Comparison of ENCODE assay signal across 12 cellular contexts in the genomic region with DNA sequence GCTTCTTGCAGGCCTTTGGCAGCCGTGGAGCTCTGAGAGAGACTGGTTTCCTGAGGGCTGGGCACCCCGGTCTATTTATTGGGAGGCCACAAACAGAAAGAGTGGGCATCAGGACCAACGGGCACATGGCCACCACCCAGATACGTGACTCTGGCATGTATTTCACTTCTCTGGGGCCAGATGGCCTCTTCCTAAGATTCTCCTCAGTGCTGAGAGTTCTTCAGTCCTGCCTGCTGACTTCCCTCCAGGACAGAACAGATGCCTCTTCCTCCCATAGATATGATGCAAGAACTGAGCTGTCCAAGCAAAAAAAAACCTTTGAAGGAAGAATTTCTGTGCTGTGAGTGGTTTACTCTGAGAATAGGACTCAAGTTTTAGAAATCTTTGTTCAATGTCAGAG.
A peak's percentile ranks its signal among the peaks of the same experiment; 100 is the strongest.
DNase-seq lines count a peak whose midpoint lies in the region; FAIRE-seq and TF ChIP-seq lines count a peak whose summit lies in the region.
"Had no signal": no experiment of that assay in that cellular context is flagged by ENCODE, and none has a peak within 500 bp of the region (broad histone marks: within the 10 kb centered on the region; RNA-seq: fewer than 3 reads in every experiment).

No MANE protein-coding gene starts in this region.

- in situ Hi-C loops in astrocyte of the spinal cord (cut with HindIII; ENCODE audit: low sequenced_read_pairs): no loop called here

- H3K27me3 ChIP-seq in ACC112 (ENCODE audit: insufficient read depth, low read length) (no peaks in the 10 kb centered on the region), HUES6 (ENCODE audit: control insufficient read depth, insufficient read depth, low read length) (no peaks in the 10 kb centered on the region), keratinocyte (ENCODE audit: control insufficient read depth, extremely low read depth, insufficient read depth, low read length) (no peaks in the 10 kb centered on the region), BE2C (peaks cover 6% of the 10 kb centered on the region), tibial artery (peaks cover 0 to 4% of the 10 kb centered on the region in 2 donors)

- intact Hi-C loops in tibial artery (cut with DNase I; ENCODE audit: low total_unique reads): no loop called here

- no peak overlapping the region for H3K9ac ChIP-seq in HUES6 (ENCODE audit: low read length)
- H3K9ac ChIP-seq in keratinocyte (ENCODE audit: control insufficient read depth, extremely low read depth, insufficient read depth, low read length): peak overlapping the region; percentile 70

- H3K9me1 ChIP-seq in keratinocyte (ENCODE audit: control insufficient read depth, extremely low read depth, insufficient read depth, low read length): no peaks in the 10 kb centered on the region

- TF ChIP-seq CTCF in astrocyte of the spinal cord (IDR thresholded peaks at IDR 0.05; ENCODE audit: low read depth, low read length): no peak
- TF ChIP-seq CTCF in keratinocyte (optimal IDR thresholded peaks at IDR 0.05 in 1 of 3, IDR thresholded peaks at IDR 0.05 in 1 of 3, conservative IDR thresholded peaks at IDR 0.05 in 1 of 3; ENCODE audit: extremely low read depth in 1 of 3, insufficient read depth in 2 of 3, low read length in 3 of 3): no peak
- TF ChIP-seq CTCF in BE2C (IDR thresholded peaks at IDR 0.05; ENCODE audit: low read depth, low read length): no peak
- TF ChIP-seq CTCF in tibial artery (IDR thresholded peaks at IDR 0.05): no peak

- no peaks in the 10 kb centered on the region; the same call in 1 of the 2 replicates for H3K36me3 ChIP-seq in ACC112 (ENCODE audit: insufficient read depth, low read length)
- H3K36me3 ChIP-seq in HUES6 (ENCODE audit: control insufficient read depth, insufficient read depth, low read length): 0 out of 2 replicates have a peak, but pooled peaks cover 4% of the 10 kb centered on the region
- H3K36me3 ChIP-seq in keratinocyte (ENCODE audit: control insufficient read depth in 2 of 2, extremely low read depth in 1 of 2, insufficient read depth in 2 of 2, low read length in 2 of 2): peaks cover 8 to 9% of the 10 kb centered on the region in 2 experiments
- no peaks in the 10 kb centered on the region for H3K36me3 ChIP-seq in BE2C
- no peaks in the 10 kb centered on the region for H3K36me3 ChIP-seq in tibial artery

- H4K20me1 ChIP-seq in keratinocyte (ENCODE audit: control insufficient read depth, extremely low read depth, insufficient read depth, low read length): no peaks in the 10 kb centered on the region

- H3K79me2 ChIP-seq in ACC112 (ENCODE audit: control insufficient read depth, insufficient read depth, low read length, unreplicated experiment) (peaks cover 80% of the 10 kb centered on the region), keratinocyte (ENCODE audit: control insufficient read depth, insufficient read depth, low read length) (peaks cover 62% of the 10 kb centered on the region)

- no peak overlapping the region for H3K4me3 ChIP-seq in ACC112 (ENCODE audit: low read depth, low read length)
- H3K4me3 ChIP-seq in HUES6 (ENCODE audit: low read depth, low read length): no peak overlapping the region
- no peak overlapping the region for H3K4me3 ChIP-seq in astrocyte of the spinal cord (ENCODE audit: low read depth, low read length)
- peak overlapping the region in 1 of 3 experiments; percentile 1 for H3K4me3 ChIP-seq in keratinocyte (ENCODE audit: control insufficient read depth in 2 of 3, extremely low read depth in 1 of 3, insufficient read depth in 2 of 3, low read depth in 1 of 3, low read length in 3 of 3)
- no peak overlapping the region for H3K4me3 ChIP-seq in BE2C (ENCODE audit: low read depth, low read length)
- no peak overlapping the region for H3K4me3 ChIP-seq in tibial artery
- H3K4me3 ChIP-seq: skin epidermis had no signal

- peak; percentile 84 for DNase-seq in astrocyte of the spinal cord (ENCODE audit: low read depth, low spot score)
- DNase-seq in keratinocyte (ENCODE audit: low read depth, low spot score): no peak
- DNase-seq in NCI-H526 treated with DMSO at 0.1 percent for 48 hours (lab: John Stamatoyannopoulos, UW): no peak
- DNase-seq in BE2C: no peak
- DNase-seq in tibial artery: no peak
- no peak for DNase-seq in SK-N-DZ (ENCODE audit: low spot score)
- DNase-seq: CD4-positive, CD25-positive, alpha-beta regulatory T cell; NCI-H2081 treated with DMSO at 0.1 percent for 48 hours; T1000 had no signal

- H3K27ac ChIP-seq in ACC112 (ENCODE audit: low read depth, low read length) (peak overlapping the region; percentile 74), HUES6 (ENCODE audit: low read depth, low read length) (peak overlapping the region; percentile 54; the same call in 1 of the 2 replicates), keratinocyte (ENCODE audit: control insufficient read depth, insufficient read depth, low read length) (peak overlapping the region; percentile 94), tibial artery (no peak overlapping the region)

- H3K4me1 ChIP-seq in ACC112 (ENCODE audit: control insufficient read depth, insufficient read depth, low read length, unreplicated experiment) (peaks cover 41% of the 10 kb centered on the region), HUES6 (ENCODE audit: control insufficient read depth, insufficient read depth, low read length) (peaks cover 57% of the 10 kb centered on the region), keratinocyte (ENCODE audit: control insufficient read depth, extremely low read depth, insufficient read depth, low read length) (peaks cover 69% of the 10 kb centered on the region), BE2C (no peaks in the 10 kb centered on the region), tibial artery (peaks cover 0 to 4% (median 0%) of the 10 kb centered on the region in 4 donors)

- peak; percentile 72 for FAIRE-seq in keratinocyte (lab: Jason Lieb, UNC)

- H2AFZ ChIP-seq in ACC112 (ENCODE audit: low read length, unreplicated experiment): no peak overlapping the region
- H2AFZ ChIP-seq in keratinocyte (ENCODE audit: control insufficient read depth, low read length): no peak overlapping the region

- H3K9me3 ChIP-seq in HUES6 (ENCODE audit: control insufficient read depth, insufficient read depth, low read depth, low read length) (no peaks in the 10 kb centered on the region), keratinocyte (ENCODE audit: control insufficient read depth, low read depth, low read length) (no peaks in the 10 kb centered on the region), BE2C (no peaks in the 10 kb centered on the region), tibial artery (no peaks in the 10 kb centered on the region)

- dilution Hi-C loops in keratinocyte (cut with MboI; ENCODE audit: extremely low pct_ligation_motif_present, low sequenced_read_pairs): no loop called here

- H3K4me2 ChIP-seq in keratinocyte (ENCODE audit: control insufficient read depth, extremely low read depth, insufficient read depth, low read depth, low read length): peak overlapping the region; percentile 67

Comparison
In these comparisons a context has a peak if more than half of its experiments do, and no peak if none do; other contexts are left out.
1. H3K27ac ChIP-seq: peak in ACC112 (single experiment), HUES6 (single experiment) and keratinocyte (single experiment); none in tibial artery (0 of 2).